Comparison of ENCODE assay signal across 16 cellular contexts in genomic region chr1:109163549-109163948, GRCh38.
"Had no signal": no experiment of that assay in that cellular context is flagged by ENCODE, and none has a peak within 500 bp of the region (broad histone marks: within the 10 kb centered on the region; RNA-seq: fewer than 3 reads in every experiment).

No MANE protein-coding gene starts in this region.

- ATAC-seq: effector memory CD8-positive, alpha-beta T cell; heart left ventricle; naive thymus-derived CD8-positive, alpha-beta T cell had no signal

- H3K27ac Mint-ChIP-seq: stimulated activated effector memory CD8-positive, alpha-beta T cell treated with anti-CD3 and anti-CD28 coated beads, Interleukin-12 subunit alpha, Interleukin-12 subunit beta, amount 100 ng/mL, for 72 hours had no signal

- H3K4me3 ChIP-seq: heart left ventricle, tibial artery, uterus had no signal

- H3K4me1 ChIP-seq: parathyroid adenoma, uterus had no signal

- H3K36me3 ChIP-seq: brain microvascular endothelial cell, heart left ventricle, tibial artery, uterus had no signal

- H3K9me3 Mint-ChIP-seq: dendritic cell treated with granulocyte-macrophage colony-stimulating factor and Interleukin-4, amounts not matched to agents 40 ng/mL and 50 ng/mL, for 4 days; effector memory CD8-positive, alpha-beta T cell; naive thymus-derived CD8-positive, alpha-beta T cell; stimulated activated effector memory CD8-positive, alpha-beta T cell treated with anti-CD3 and anti-CD28 coated beads, Interleukin-12 subunit alpha, Interleukin-12 subunit beta, amount 100 ng/mL, for 72 hours had no signal

- H3K27me3 Mint-ChIP-seq: dendritic cell treated with granulocyte-macrophage colony-stimulating factor and Interleukin-4, amounts not matched to agents 40 ng/mL and 50 ng/mL, for 4 days; effector memory CD8-positive, alpha-beta T cell had no signal

- H3K27me3 ChIP-seq: brain microvascular endothelial cell, heart left ventricle, tibial artery, uterus had no signal

- DNase-seq: activated CD4-positive, CD25-positive, alpha-beta regulatory T cell treated with anti-CD3 and anti-CD28 coated beads, Interleukin-2, amount 50 U/mL, for 72 hours; activated naive CD4-positive, alpha-beta T cell treated with Interleukin-2 at 50 U/mL for 16 hours; activated T-cell treated with anti-CD3 and anti-CD28 coated beads for 4 hours; anterior cingulate cortex; brain microvascular endothelial cell; effector memory CD8-positive, alpha-beta T cell; heart left ventricle; mammary epithelial cell; naive thymus-derived CD8-positive, alpha-beta T cell; retina; tibial artery; uterus had no signal

- H3K9me3 ChIP-seq: heart left ventricle, tibial artery, uterus had no signal

- H3K27ac ChIP-seq: brain microvascular endothelial cell, epithelial cell of prostate, parathyroid adenoma, uterus had no signal

- H3K4me3 Mint-ChIP-seq: dendritic cell treated with granulocyte-macrophage colony-stimulating factor and Interleukin-4, amounts not matched to agents 40 ng/mL and 50 ng/mL, for 4 days; effector memory CD8-positive, alpha-beta T cell; naive thymus-derived CD8-positive, alpha-beta T cell; stimulated activated effector memory CD8-positive, alpha-beta T cell treated with anti-CD3 and anti-CD28 coated beads, Interleukin-12 subunit alpha, Interleukin-12 subunit beta, amount 100 ng/mL, for 72 hours had no signal

- H3K9ac ChIP-seq: parathyroid adenoma had no signal

- H3K36me3 Mint-ChIP-seq: stimulated activated effector memory CD8-positive, alpha-beta T cell treated with anti-CD3 and anti-CD28 coated beads, Interleukin-12 subunit alpha, Interleukin-12 subunit beta, amount 100 ng/mL, for 72 hours had no signal

- H2AFZ ChIP-seq: parathyroid adenoma had no signal
